In the genomic region with DNA sequence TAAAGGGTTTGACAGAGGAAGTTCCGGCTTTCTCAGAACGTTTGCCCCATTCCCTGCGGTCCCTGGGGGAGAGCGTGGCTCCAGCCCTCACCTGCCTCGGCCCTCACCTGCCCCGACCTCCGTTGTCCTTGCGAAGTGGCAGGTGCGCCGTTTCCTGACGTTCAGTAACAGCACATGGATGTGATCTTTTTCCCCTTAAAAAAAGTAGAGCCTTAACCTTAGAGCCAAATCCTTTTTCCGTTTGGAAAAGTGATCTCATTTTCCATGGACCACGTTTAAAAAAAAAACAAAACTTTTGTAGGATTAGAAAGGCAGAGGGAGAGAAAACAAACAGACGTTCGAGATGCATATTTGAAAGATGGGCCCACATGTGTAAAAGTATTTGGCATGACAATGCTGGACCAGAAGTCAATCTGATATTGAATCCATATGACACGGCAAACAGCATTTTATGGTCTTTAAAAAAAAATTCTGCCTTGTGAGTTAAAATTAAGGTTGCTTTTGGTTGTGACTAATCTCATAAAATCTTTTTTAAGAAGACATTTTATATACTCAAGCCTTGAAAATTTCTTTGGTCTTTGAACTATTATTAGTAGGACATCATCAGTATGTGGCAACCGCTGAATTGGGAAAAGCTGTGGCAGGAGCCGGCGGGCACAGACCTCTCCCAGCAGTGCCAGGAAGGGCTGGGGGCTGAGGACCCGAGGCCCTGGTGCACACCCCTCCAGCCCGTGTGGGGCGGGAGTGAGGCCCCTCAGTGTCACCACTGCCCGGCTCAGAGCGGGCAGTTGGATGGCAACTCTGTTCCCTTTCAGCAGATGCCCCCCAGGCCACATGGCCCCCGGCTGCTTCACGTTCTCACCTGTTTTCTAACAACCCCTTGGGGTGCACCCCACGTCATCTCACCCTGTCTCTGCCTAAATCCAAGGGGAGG, we compare ENCODE assay signal across 8 cellular contexts. TPM values are rescaled to one million over a fixed set of nuclear protein-coding genes. Genes with fewer than 3 reads are reported as not detected.
DNase-seq lines count a peak whose midpoint lies in the region; ATAC-seq and TF ChIP-seq lines count a peak whose summit lies in the region.

No MANE protein-coding gene starts in this region.

- DNase-seq in GM03348 (ENCODE audit: low spot score) (peak; percentile 80), NCI-H146 (lab: John Stamatoyannopoulos, UW) (peak; percentile 96), dermis microvascular lymphatic vessel endothelial cell (ENCODE audit: low read depth in 2 of 2) (peak; percentile 62 to 70), GDM1 (lab: John Stamatoyannopoulos, UW) (no peak), activated gamma-delta T cell (lab: John Stamatoyannopoulos, UW) (no peak)

- H3K4me1 ChIP-seq in parathyroid adenoma, result no peaks in the 10 kb centered on the region

- no peak overlapping the region for H3K9ac ChIP-seq in parathyroid adenoma

- H2AFZ ChIP-seq in parathyroid adenoma, result peak overlapping the region; percentile 5

- H3K27ac ChIP-seq in parathyroid adenoma, result no peak overlapping the region

- H3K79me2 ChIP-seq in parathyroid adenoma, result no peaks in the 10 kb centered on the region

- no peaks in the 10 kb centered on the region for H3K36me3 ChIP-seq in parathyroid adenoma (ENCODE audit: control insufficient read depth, insufficient read depth, low read length)

- H3K4me2 ChIP-seq in parathyroid adenoma (ENCODE audit: low read length), result peak overlapping the region; percentile 55

- peak; percentile 9 for ATAC-seq in GM21529 (IDR thresholded peaks at IDR 0.05; ENCODE audit: unreplicated experiment)
- no peak for ATAC-seq in GM21390 (IDR thresholded peaks at IDR 0.05; ENCODE audit: unreplicated experiment)

- TF ChIP-seq CTCF in parathyroid adenoma (IDR thresholded peaks at IDR 0.05), result no peak

- peak overlapping the region; percentile 36 for H3K4me3 ChIP-seq in parathyroid adenoma (ENCODE audit: low read depth, low read length)

- H3K9me3 ChIP-seq in parathyroid adenoma (ENCODE audit: control insufficient read depth, low read length), result no peaks in the 10 kb centered on the region

- no peaks in the 10 kb centered on the region for H3K27me3 ChIP-seq in parathyroid adenoma (ENCODE audit: control insufficient read depth, insufficient read depth, low read length)

RNA-seq across cellular contexts. Expression of a gene that starts 42.4 kb away (rescaled TPM):
- 28.6 and 42.9 TPM in 2 replicates for total RNA-seq in dermis microvascular lymphatic vessel endothelial cell

Comparison
In these comparisons a context has a peak if more than half of its experiments do, and no peak if none do; other contexts are left out.
1. DNase-seq: peak in GM03348 (single experiment), NCI-H146 (single experiment) and dermis microvascular lymphatic vessel endothelial cell (2 of 2); none in GDM1 (single experiment) and activated gamma-delta T cell (single experiment).